In the genomic region with DNA sequence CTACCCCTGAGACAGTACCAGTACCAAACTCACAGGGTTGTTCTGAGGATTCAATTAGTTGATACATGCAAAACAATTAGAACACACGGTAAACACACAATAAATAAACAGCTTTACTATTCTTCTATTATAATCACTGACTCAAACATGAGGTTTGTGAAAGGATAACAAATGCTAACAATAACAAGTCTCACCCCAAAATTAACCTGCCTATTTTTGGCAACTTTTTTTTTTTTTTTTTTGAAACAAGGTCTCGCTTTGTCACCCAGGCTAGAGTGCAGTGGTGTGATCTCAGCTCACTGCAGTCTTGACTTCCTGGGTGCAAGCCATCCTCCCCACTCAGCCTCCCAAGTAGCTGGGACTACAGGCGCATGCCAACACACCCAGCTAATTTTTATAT, we compare ENCODE assay signal across 22 cellular contexts. TPM values are rescaled to one million over a fixed set of nuclear protein-coding genes. Genes with fewer than 3 reads are reported as not detected.
DNase-seq lines count a peak whose midpoint lies in the region; ATAC-seq, FAIRE-seq and TF ChIP-seq lines count a peak whose summit lies in the region.
"Had no signal": no experiment of that assay in that cellular context is flagged by ENCODE, and none has a peak within 500 bp of the region (broad histone marks: within the 10 kb centered on the region; RNA-seq: fewer than 3 reads in every experiment).

No MANE protein-coding gene starts in this region.

- no peak overlapping the region for H3K9ac ChIP-seq in GM12878 (ENCODE audit: control insufficient read depth, insufficient read depth, low read length)
- H3K9ac ChIP-seq: BLaER1 had no signal

- H3K27ac Mint-ChIP-seq in MCF 10A (ENCODE audit: low read depth, unreplicated experiment): peak overlapping the region; percentile 44
- H3K27ac Mint-ChIP-seq: B cell, GM23338 had no signal

- no peak for ATAC-seq in GM12878
- no peak for ATAC-seq in psoas muscle
- no peak for ATAC-seq in GM21447 (IDR thresholded peaks at IDR 0.05; ENCODE audit: unreplicated experiment)
- ATAC-seq: CD8-positive, alpha-beta T cell; GM23338; HCT116 had no signal

- CTCF ChIA-PET in MCF 10A (lab: Yijun Ruan, JAX) (interaction anchor here (0.6 kb wide), 1 partner anchor 85 kb away, joined by 5 read pairs; no protein-coding TSS in a partner anchor), GM12878 (lab: Yijun Ruan, JAX) (no interaction called here)

- H3K27ac ChIP-seq in breast epithelium: no peak overlapping the region
- no peak overlapping the region for H3K27ac ChIP-seq in GM12878 (ENCODE audit: control insufficient read depth, insufficient read depth)
- H3K27ac ChIP-seq in psoas muscle: peak overlapping the region; percentile 47
- H3K27ac ChIP-seq: 22Rv1, BLaER1, C4-2B had no signal

- SMC1A ChIA-PET in GM12878 (lab: Charles Lee; ENCODE audit: uncharacterized antibody, unreplicated experiment): interaction anchor here (1.1 to 2.8 kb wide), 2 partner anchors 10 to 31 kb away, joined by 5 to 14 read pairs; no protein-coding TSS in a partner anchor

- in situ Hi-C loops in GM12878 (cut with MboI): no loop called here

- peaks cover 24% of the 10 kb centered on the region for H3K4me1 Mint-ChIP-seq in MCF 10A (ENCODE audit: insufficient read depth, unreplicated experiment)

- H3K27me3 ChIP-seq in breast epithelium (no peaks in the 10 kb centered on the region), GM12878 (replicated peaks in 1 of 2; ENCODE audit: control insufficient read depth in 2 of 2, insufficient read depth in 2 of 2, low read length in 1 of 2) (no peaks in the 10 kb centered on the region), psoas muscle (ENCODE audit: insufficient read depth in 3 of 3, low read length in 2 of 3) (no peaks in the 10 kb centered on the region)
- H3K27me3 ChIP-seq: BLaER1 had no signal

- H3K9me3 ChIP-seq in breast epithelium (no peaks in the 10 kb centered on the region), GM12878 (replicated peaks; ENCODE audit: control insufficient read depth, insufficient read depth, low read length) (no peaks in the 10 kb centered on the region; the same call in 2 of the 3 replicates), psoas muscle (no peaks in the 10 kb centered on the region)
- H3K9me3 ChIP-seq: Caco-2 had no signal

- no peaks in the 10 kb centered on the region for H3K9me3 Mint-ChIP-seq in MCF 10A (ENCODE audit: unreplicated experiment)
- H3K9me3 Mint-ChIP-seq: CD4-positive, CD25-positive, alpha-beta regulatory T cell; CD8-positive, alpha-beta T cell; GM23338; H9 had no signal

- TF ChIP-seq CTCF in MCF 10A (IDR thresholded peaks at IDR 0.05; ENCODE audit: unreplicated experiment) (no peak), breast epithelium (IDR thresholded peaks at IDR 0.05) (no peak), GM12878 (IDR thresholded peaks at IDR 0.05 in 2 of 3, conservative IDR thresholded peaks at IDR 0.05 in 1 of 3; ENCODE audit: control insufficient read depth in 2 of 3, extremely low read depth in 1 of 3, insufficient read depth in 1 of 3, low read depth in 3 of 3, low read length in 3 of 3) (no peak), psoas muscle (IDR thresholded peaks at IDR 0.05) (no peak)

- TF ChIP-seq POLR2A in breast epithelium (IDR thresholded peaks at IDR 0.05) (no peak), GM12878 (IDR thresholded peaks at IDR 0.05; ENCODE audit: low read depth, low read length) (no peak)

- WGBS in GM12878 (ENCODE audit: insufficient coverage, insufficient replicate concordance, low lambda C conversion rate, missing lambda C conversion rate): 60% methylated on average over 3 of the region's 3 CpGs
- WGBS in psoas muscle, 3 donors: 80 to 95% (median 84%) methylated on average over 3 of the region's 3 CpGs

- no peak for TF ChIP-seq EP300 in GM12878 (IDR thresholded peaks at IDR 0.05; ENCODE audit: borderline replicate concordance in 1 of 2, control insufficient read depth in 1 of 2, low read depth in 2 of 2, low read length in 2 of 2)

- H3K4me3 ChIP-seq in breast epithelium (no peak overlapping the region), GM12878 (no peak overlapping the region), psoas muscle (no peak overlapping the region)
- H3K4me3 ChIP-seq: BLaER1, GM23338 had no signal

- H4K20me1 ChIP-seq in GM12878 (ENCODE audit: control insufficient read depth, insufficient read depth): no peaks in the 10 kb centered on the region

- H3K36me3 Mint-ChIP-seq in MCF 10A (ENCODE audit: insufficient read depth, unreplicated experiment): no peaks in the 10 kb centered on the region

- no peak for TF ChIP-seq RAD21 in GM12878 (IDR thresholded peaks at IDR 0.05; ENCODE audit: insufficient read depth, low read depth, low read length)

- intact Hi-C loops in MCF 10A (cut with micrococcal nuclease) (no loop called here), breast epithelium (cut with DNase I; ENCODE audit: low total_unique reads) (no loop called here), GM12878 (cut with micrococcal nuclease; ENCODE audit: unreplicated experiment) (no loop called here), psoas muscle (cut with DNase I) (loop anchor here in 1 of 2 donors (5.0 kb wide), 1 partner anchor 35 kb away; no protein-coding TSS in a partner anchor)

- BruUV-seq in MCF 10A (replicated peaks; lab: Mats Ljungman, UMichigan): no TSS peak
- no TSS peak for BruUV-seq in GM12878 (replicated peaks; lab: Mats Ljungman, UMichigan)

- H3K79me2 ChIP-seq in GM12878 (ENCODE audit: control insufficient read depth, insufficient read depth, low read length): peaks cover 93% of the 10 kb centered on the region

- POLR2A ChIA-PET in MCF 10A (lab: Yijun Ruan, JAX) (interaction anchor here (0.6 kb wide), 1 partner anchor 873 kb away, joined by 3 read pairs; no protein-coding TSS in a partner anchor), GM12878 (lab: Charles Lee) (no interaction called here)

- DNase-seq in MCF 10A (ENCODE audit: unreplicated experiment) (no peak), breast epithelium (ENCODE audit: low spot score in 2 of 2) (no peak), GM12878 (ENCODE audit: low read depth, low spot score) (no peak), psoas muscle (no peak), NCI-H1105 (lab: John Stamatoyannopoulos, UW) (no peak), NCI-H2227 (lab: John Stamatoyannopoulos, UW; ENCODE audit: unreplicated experiment) (no peak)
- DNase-seq: Caco-2; CD4-positive, CD25-positive, alpha-beta regulatory T cell; CD8-positive, alpha-beta T cell; DMS153; DND-41; H9 had no signal

- H2AFZ ChIP-seq in GM12878 (ENCODE audit: control insufficient read depth, low read depth, low read length): no peak overlapping the region
- H2AFZ ChIP-seq: GM23338 had no signal

- no peaks in the 10 kb centered on the region for H3K36me3 ChIP-seq in breast epithelium
- H3K36me3 ChIP-seq in GM12878 (ENCODE audit: control insufficient read depth in 2 of 2, insufficient read depth in 2 of 2, low read length in 1 of 2): no peaks in the 10 kb centered on the region; a peak in 1 of 4 replicates
- H3K36me3 ChIP-seq in psoas muscle (ENCODE audit: insufficient read depth in 1 of 2, low read depth in 1 of 2): no peaks in the 10 kb centered on the region
- H3K36me3 ChIP-seq: BLaER1 had no signal

- H3K27me3 Mint-ChIP-seq in MCF 10A (ENCODE audit: insufficient read depth, unreplicated experiment): no peaks in the 10 kb centered on the region
- H3K27me3 Mint-ChIP-seq: B cell; CD4-positive, CD25-positive, alpha-beta regulatory T cell had no signal

- no peak overlapping the region; the same call in 1 of the 2 replicates for H3K4me2 ChIP-seq in GM12878 (ENCODE audit: control insufficient read depth, insufficient read depth)
- H3K4me2 ChIP-seq: BLaER1, GM23338 had no signal

- RAD21 ChIA-PET in GM12878 (lab: Charles Lee; ENCODE audit: unreplicated experiment): interaction anchor here (1.0 kb wide), 1 partner anchor 18 kb away, joined by 3 read pairs; no protein-coding TSS in a partner anchor

- no peak for FAIRE-seq in GM12878 (lab: Jason Lieb, UNC)
- FAIRE-seq: A204.1, G401.6, GM19239 had no signal

- H3K4me1 ChIP-seq in breast epithelium (no peaks in the 10 kb centered on the region), GM12878 (ENCODE audit: control insufficient read depth, insufficient read depth, low read length) (peaks cover 14% of the 10 kb centered on the region), psoas muscle (peaks cover 86% of the 10 kb centered on the region)

- H3K4me3 Mint-ChIP-seq in MCF 10A (ENCODE audit: unreplicated experiment): no peak overlapping the region
- H3K4me3 Mint-ChIP-seq: B cell; CD8-positive, alpha-beta T cell; GM23338; H9 had no signal

RNA-seq across cellular contexts. Expression of a gene that starts 6.5 kb away (rescaled TPM):
- total RNA-seq in MCF 10A (2022) (140 and 152 TPM in 2 replicates), breast epithelium (100 to 1,000 TPM in 1 of 3 donors, 10 to 100 TPM in 2; 91.6 to 159 (median 94.1) TPM), GM12878 (2014; rRNA removed) (50.2 and 54.5 TPM in 2 replicates), GM12878 (2014; rRNA removed; fragmentation: Illumina TruSeq; extraction: Trizol) (66.1 and 70.9 TPM in 2 replicates), GM12878 (2021) (64.5 and 69.8 TPM in 2 replicates), psoas muscle (100 to 1,000 TPM; 273 to 456 (median 349) TPM)
- total RNA-seq in GM12878 (2013; cell fraction: nucleolus; rRNA removed): 243 and 246 TPM in 2 replicates
- 30.9 TPM for polyA plus RNA-seq in GM12878 (2011; ENCODE audit: low read depth)
- polyA plus RNA-seq in GM12878 (2011; rRNA removed) (54.6 and 72.1 TPM in 2 replicates), GM12878 (2014; fragmentation: Illumina TruSeq; extraction: Trizol) (50.0 and 65.1 TPM in 2 replicates), GM12878 (2014; fragmentation: Nextera tagmentation; extraction: Ambion mirVana) (10 to 100 TPM; 11.2 to 18.7 TPM), GM12878 (2014; rRNA removed) (52.0 and 54.9 TPM in 2 replicates), GM12878 (2016; fragmentation: Nextera tagmentation; extraction: Ambion mirVana) (10 to 100 TPM; 28.4 to 30.9 TPM), psoas muscle (100 to 1,000 TPM in 2 of 3 donors, 10 to 100 TPM in 1; 95.9 to 410 (median 135) TPM)
- 28.3 and 29.1 TPM in 2 replicates for polyA plus RNA-seq in GM12878 (2011; cell fraction: cytosol; rRNA removed)
- polyA plus RNA-seq in GM12878 (2011; cell fraction: nucleus; rRNA removed): 72.9 and 104 TPM in 2 replicates
- polyA plus RNA-seq in GM12878 (2012): 41.6 and 45.2 TPM in 2 replicates
- 138 and 166 TPM in 2 replicates for polyA minus RNA-seq in GM12878 (2011; rRNA and poly(A)+ RNA removed)
- 54.9 and 66.5 TPM in 2 replicates for polyA minus RNA-seq in GM12878 (2011; cell fraction: cytosol; rRNA and poly(A)+ RNA removed)
- 65.2 and 78.5 TPM in 2 replicates for polyA minus RNA-seq in GM12878 (2011; cell fraction: nucleus; rRNA and poly(A)+ RNA removed)

RNA-seq across cellular contexts. Expression of a gene that starts 47.3 kb away (rescaled TPM):
- total RNA-seq in MCF 10A (2022) (1.3 and 2.4 TPM in 2 replicates), breast epithelium (10 to 100 TPM in 2 of 3 donors, 1 to 10 TPM in 1; 5.9 to 24.9 (median 16.4) TPM), GM12878 (2014; rRNA removed) (0.40 and 1.0 TPM in 2 replicates), GM12878 (2014; rRNA removed; fragmentation: Illumina TruSeq; extraction: Trizol) (0.76 and 1.1 TPM in 2 replicates), GM12878 (2021) (0.40 and 0.72 TPM in 2 replicates), psoas muscle (under 1 TPM; 0.17 to 0.92 (median 0.45) TPM)
- not detected in 2 replicates for total RNA-seq in GM12878 (2013; cell fraction: nucleolus; rRNA removed)
- 0.56 TPM for polyA plus RNA-seq in GM12878 (2011; ENCODE audit: low read depth)
- polyA plus RNA-seq in GM12878 (2011; rRNA removed) (not detected in 2 replicates), GM12878 (2014; fragmentation: Illumina TruSeq; extraction: Trizol) (0.04 and 0.06 TPM in 2 replicates), GM12878 (2014; fragmentation: Nextera tagmentation; extraction: Ambion mirVana) (under 1 TPM; 0.26 to 0.39 TPM), GM12878 (2014; rRNA removed) (0.09 and 0.15 TPM in 2 replicates), GM12878 (2016; fragmentation: Nextera tagmentation; extraction: Ambion mirVana) (under 1 TPM; 0.03 to 0.20 TPM), psoas muscle (under 1 TPM in 1 of 3 donors, not detected in 2; 0.05 TPM)
- polyA plus RNA-seq in GM12878 (2011; cell fraction: cytosol; rRNA removed): not detected in 2 replicates
- not detected in 2 replicates for polyA plus RNA-seq in GM12878 (2011; cell fraction: nucleus; rRNA removed)
- polyA plus RNA-seq in GM12878 (2012): 0.18 and 0.37 TPM in 2 replicates
- polyA minus RNA-seq in GM12878 (2011; rRNA and poly(A)+ RNA removed): not detected in 2 replicates
- not detected in 2 replicates for polyA minus RNA-seq in GM12878 (2011; cell fraction: cytosol; rRNA and poly(A)+ RNA removed)
- polyA minus RNA-seq in GM12878 (2011; cell fraction: nucleus; rRNA and poly(A)+ RNA removed): not detected in 2 replicates
- total RNA-seq: Caco-2 had no signal
